ENCODE assay signal across 8 cellular contexts in the genomic region with DNA sequence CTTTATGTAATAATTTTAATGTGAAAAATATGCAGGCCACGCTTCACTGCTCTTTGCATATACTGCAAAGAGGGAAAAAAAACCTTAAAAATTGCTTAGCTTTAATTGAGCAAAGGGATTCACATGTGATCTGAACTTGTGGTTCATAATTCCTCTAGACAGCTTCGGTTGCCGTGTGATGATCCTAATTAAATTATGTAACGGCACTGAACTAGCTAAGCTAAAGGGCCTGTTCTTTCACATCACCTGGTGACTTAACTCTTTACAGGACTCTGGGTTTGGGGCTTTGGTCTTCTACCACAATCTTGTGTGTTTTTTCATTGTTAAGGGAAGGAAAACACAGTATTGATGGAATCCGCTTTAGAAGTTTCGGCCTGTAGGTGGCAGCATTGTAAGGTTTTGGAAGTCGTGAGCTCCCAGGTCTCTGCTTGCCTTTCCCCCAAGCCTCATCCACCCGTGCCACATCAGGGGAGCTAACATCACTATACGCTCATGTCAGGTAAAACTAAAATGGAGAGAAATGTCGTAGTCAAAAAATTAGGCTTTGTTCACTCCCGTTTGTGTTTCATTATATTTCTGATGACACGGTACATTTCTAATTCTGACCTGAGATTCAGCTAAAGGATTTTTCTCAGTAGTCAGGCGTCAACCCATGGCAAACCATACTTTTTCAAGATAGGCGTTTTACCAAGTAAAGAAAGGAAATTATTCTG.
DNase-seq lines count a peak whose midpoint lies in the region; TF ChIP-seq lines count a peak whose summit lies in the region.

No MANE protein-coding gene starts in this region.

- no peaks in the 10 kb centered on the region for H3K9me3 ChIP-seq in neuron (ENCODE audit: low read length)
- no peaks in the 10 kb centered on the region for H3K9me3 ChIP-seq in tibial nerve

- TF ChIP-seq CTCF in fibroblast of the aortic adventitia (IDR thresholded peaks at IDR 0.05; ENCODE audit: insufficient read depth, low read length) (peak; percentile 77), tibial nerve (IDR thresholded peaks at IDR 0.05) (peak; percentile 61 to 70 (median 63))

- H3K4me1 ChIP-seq in neuron (ENCODE audit: insufficient read depth, low read length) (no peaks in the 10 kb centered on the region), tibial nerve (peaks cover 0 to 13% (median 0%) of the 10 kb centered on the region in 4 donors)

- H3K27ac ChIP-seq in tibial nerve: no peak overlapping the region

- peak overlapping the region; percentile 16 for H2AFZ ChIP-seq in neuron (ENCODE audit: low read depth, low read length)

- H3K4me3 ChIP-seq in fibroblast of the aortic adventitia (ENCODE audit: low read depth, low read length) (no peak overlapping the region), neuron (ENCODE audit: low read length) (no peak overlapping the region), tibial nerve (no peak overlapping the region)

- 19 to 24% methylated on average over 14 of the region's 14 CpGs for WGBS in tibial nerve, 2 donors

- no peak for TF ChIP-seq POLR2A in tibial nerve (IDR thresholded peaks at IDR 0.05)

- H3K36me3 ChIP-seq in neuron (ENCODE audit: insufficient read depth, low read length) (no peaks in the 10 kb centered on the region), tibial nerve (no peaks in the 10 kb centered on the region)

- DNase-seq in activated gamma-delta T cell treated with Interleukin-2 at 50 U/mL for 16 hours: peak; percentile 4
- DNase-seq in activated gamma-delta T cell (lab: John Stamatoyannopoulos, UW): no peak
- peak; percentile 36 for DNase-seq in HK-2 (ENCODE audit: unreplicated experiment)
- DNase-seq in NCI-H82 treated with DMSO at 0.1 percent for 48 hours (lab: John Stamatoyannopoulos, UW; ENCODE audit: unreplicated experiment): peak; percentile 66
- DNase-seq in activated CD8-positive, alpha-beta memory T cell treated with anti-CD3 and anti-CD28 coated beads, Interleukin-2, amount 50 U/mL, for 48 hours: peak; percentile 72
- peak; percentile 82 for DNase-seq in fibroblast of the aortic adventitia (ENCODE audit: low read depth)
- DNase-seq in tibial nerve (ENCODE audit: low spot score in 2 of 2): peak; percentile 56 to 84

- TF ChIP-seq EP300 in tibial nerve (IDR thresholded peaks at IDR 0.05): no peak

- H3K27me3 ChIP-seq in neuron (ENCODE audit: insufficient read depth, low read length): no peaks in the 10 kb centered on the region
- no peaks in the 10 kb centered on the region for H3K27me3 ChIP-seq in tibial nerve
